In genomic region chr6:106882601-106883518, GRCh38 we compare ENCODE assay signal across 18 cellular contexts.
DNase-seq lines count a peak whose midpoint lies in the region; ATAC-seq and TF ChIP-seq lines count a peak whose summit lies in the region.
"Had no signal": no experiment of that assay in that cellular context is flagged by ENCODE, and none has a peak within 500 bp of the region (broad histone marks: within the 10 kb centered on the region; RNA-seq: fewer than 3 reads in every experiment).

No MANE protein-coding gene starts in this region.

- TF ChIP-seq CTCF in Calu3 (IDR thresholded peaks at IDR 0.05; ENCODE audit: unreplicated experiment): no peak
- TF ChIP-seq CTCF in HCT116 (IDR thresholded peaks at IDR 0.05 in 2 of 3, conservative IDR thresholded peaks at IDR 0.05 in 1 of 3; ENCODE audit: borderline replicate concordance in 1 of 3, insufficient read depth in 1 of 3, low read depth in 2 of 3, low read length in 2 of 3): no peak
- TF ChIP-seq CTCF in mammary epithelial cell (conservative IDR thresholded peaks at IDR 0.05 in 1 of 2, IDR thresholded peaks at IDR 0.05 in 1 of 2; ENCODE audit: extremely low read depth in 1 of 2, insufficient read depth in 1 of 2, low read depth in 1 of 2, low read length in 2 of 2): no peak
- no peak for TF ChIP-seq CTCF in mucosa of descending colon (IDR thresholded peaks at IDR 0.05)
- TF ChIP-seq CTCF in omental fat pad (IDR thresholded peaks at IDR 0.05): no peak

- H3K9me2 ChIP-seq in HCT116 (ENCODE audit: insufficient read depth): no peaks in the 10 kb centered on the region

- H3K9me3 ChIP-seq in HCT116 (ENCODE audit: control insufficient read depth in 1 of 2, insufficient read depth in 1 of 2, low read depth in 1 of 2, low read length in 2 of 2): no peaks in the 10 kb centered on the region
- H3K9me3 ChIP-seq in mammary epithelial cell (replicated peaks; ENCODE audit: insufficient read depth, low read length): no peaks in the 10 kb centered on the region
- H3K9me3 ChIP-seq in mucosa of descending colon: no peaks in the 10 kb centered on the region

- no peak overlapping the region for H3K4me3 Mint-ChIP-seq in Calu3 (ENCODE audit: low read depth, unreplicated experiment)
- no peak overlapping the region for H3K4me3 Mint-ChIP-seq in T-cell
- H3K4me3 Mint-ChIP-seq: CD8-positive, alpha-beta T cell; stimulated activated memory B cell treated with anti-CD40 and anti-IgM and Interleukin-4, amounts not matched to agents 10 μg/mL and 1 μg/mL and 100 μg/mL, for 72 hours had no signal

- H3K4me3 ChIP-seq in HCT116 (replicated peaks in 1 of 2; ENCODE audit: low read depth in 1 of 2, low read length in 2 of 2) (no peak overlapping the region), mammary epithelial cell (replicated peaks in 1 of 3; ENCODE audit: insufficient read depth in 1 of 3, low read depth in 2 of 3, low read length in 3 of 3) (no peak overlapping the region), mucosa of descending colon (no peak overlapping the region)

- H3K79me2 ChIP-seq in HCT116 (ENCODE audit: insufficient read depth, low read length): no peaks in the 10 kb centered on the region
- no peaks in the 10 kb centered on the region for H3K79me2 ChIP-seq in mammary epithelial cell (ENCODE audit: insufficient read depth, low read length)

- peak; percentile 63 for DNase-seq in Calu3
- no peak for DNase-seq in HCT116 (ENCODE audit: low read depth, low spot score)
- DNase-seq in mammary epithelial cell: peak; percentile 40
- DNase-seq in mucosa of descending colon: peak in 1 of 3 donors; percentile 69
- DNase-seq in T-cell: no peak
- DNase-seq in LoVo (ENCODE audit: low spot score): no peak
- DNase-seq in omental fat pad (ENCODE audit: low spot score): no peak
- DNase-seq: activated CD4-positive, alpha-beta T cell treated with anti-CD3 and anti-CD28 coated beads, Interleukin-2, amount 50 U/mL, for 4 hours; amygdala; CD8-positive, alpha-beta T cell; effector CD4-positive, alpha-beta T cell; glutamatergic neuron; NCI-H446; occipital lobe had no signal

- no peaks in the 10 kb centered on the region for H4K20me1 ChIP-seq in HCT116 (ENCODE audit: insufficient read depth)
- H4K20me1 ChIP-seq in mammary epithelial cell (ENCODE audit: insufficient read depth, low read length): no peaks in the 10 kb centered on the region

- H3K9ac ChIP-seq in HCT116 (ENCODE audit: low read length) (no peak overlapping the region), mammary epithelial cell (ENCODE audit: insufficient read depth, low read length) (no peak overlapping the region)

- in situ Hi-C loops in mammary epithelial cell (cut with MboI; ENCODE audit: low sequenced_read_pairs in 2 of 2): no loop called here

- H3K27me3 Mint-ChIP-seq in Calu3 (ENCODE audit: unreplicated experiment) (no peaks in the 10 kb centered on the region), T-cell (peaks cover 3 to 11% of the 10 kb centered on the region in 2 donors)
- H3K27me3 Mint-ChIP-seq: stimulated activated memory B cell treated with anti-CD40 and anti-IgM and Interleukin-4, amounts not matched to agents 10 μg/mL and 1 μg/mL and 100 μg/mL, for 72 hours had no signal

- H3K4me1 Mint-ChIP-seq in Calu3 (ENCODE audit: low read depth, unreplicated experiment) (peaks cover 48% of the 10 kb centered on the region), T-cell (no peaks in the 10 kb centered on the region)
- H3K4me1 Mint-ChIP-seq: stimulated activated memory B cell treated with anti-CD40 and anti-IgM and Interleukin-4, amounts not matched to agents 10 μg/mL and 1 μg/mL and 100 μg/mL, for 72 hours had no signal

- CTCF ChIA-PET in Calu3 (lab: Charles Lee) (interaction anchor here (0.6 to 2.5 kb wide), 6 partner anchors 12 to 91 kb away, joined by 3 to 9 read pairs (median 6); no protein-coding TSS in a partner anchor), HCT116 (lab: Charles Lee) (interaction anchor here (0.5 to 1.0 kb wide), 7 partner anchors 12 to 97 kb away, joined by 3 to 6 read pairs (median 3); no protein-coding TSS in a partner anchor), mammary epithelial cell (lab: Charles Lee; ENCODE audit: low non-redundant PET) (no interaction called here), T-cell (lab: Charles Lee) (no interaction called here)

- no peak for TF ChIP-seq POLR2A in HCT116 (IDR thresholded peaks at IDR 0.05; ENCODE audit: borderline replicate concordance, extremely low read depth, insufficient read depth, insufficient read length)

- TSS peak; percentile 76 for BruUV-seq in Calu3 (replicated peaks; lab: Mats Ljungman, UMichigan)
- no TSS peak for BruUV-seq in HCT116 (replicated peaks; lab: Mats Ljungman, UMichigan)
- BruUV-seq in mammary epithelial cell (replicated peaks; lab: Mats Ljungman, UMichigan): no TSS peak

- H3K27me3 ChIP-seq in HCT116 (ENCODE audit: insufficient read depth, low read length): no peaks in the 10 kb centered on the region
- no peaks in the 10 kb centered on the region for H3K27me3 ChIP-seq in mammary epithelial cell (ENCODE audit: insufficient read depth, low read length)

- no peak for TF ChIP-seq RAD21 in HCT116 (IDR thresholded peaks at IDR 0.05; ENCODE audit: low read depth)

- peak overlapping the region; percentile 75 for H3K27ac Mint-ChIP-seq in Calu3 (ENCODE audit: unreplicated experiment)
- H3K27ac Mint-ChIP-seq in T-cell: no peak overlapping the region
- H3K27ac Mint-ChIP-seq: CD8-positive, alpha-beta T cell; stimulated activated memory B cell treated with anti-CD40 and anti-IgM and Interleukin-4, amounts not matched to agents 10 μg/mL and 1 μg/mL and 100 μg/mL, for 72 hours had no signal

- POLR2A ChIA-PET in HCT116 (lab: Charles Lee): no interaction called here
- POLR2A ChIA-PET in T-cell (lab: Charles Lee): no interaction called here

- peaks cover 4% of the 10 kb centered on the region for H3K36me3 Mint-ChIP-seq in Calu3 (ENCODE audit: insufficient read depth, unreplicated experiment)
- no peaks in the 10 kb centered on the region for H3K36me3 Mint-ChIP-seq in T-cell
- H3K36me3 Mint-ChIP-seq: CD8-positive, alpha-beta T cell; stimulated activated memory B cell treated with anti-CD40 and anti-IgM and Interleukin-4, amounts not matched to agents 10 μg/mL and 1 μg/mL and 100 μg/mL, for 72 hours had no signal

- H3K27ac ChIP-seq in HCT116 (ENCODE audit: low read depth, low read length) (no peak overlapping the region), mammary epithelial cell (ENCODE audit: insufficient read depth, low read depth, low read length) (no peak overlapping the region)

- no peak overlapping the region for H3K4me2 ChIP-seq in HCT116 (ENCODE audit: low read length)
- peak overlapping the region; percentile 8 for H3K4me2 ChIP-seq in mammary epithelial cell (ENCODE audit: insufficient read depth, low read depth, low read length)

- H2AFZ ChIP-seq in HCT116 (ENCODE audit: low read depth, low read length, poor library complexity, severe bottlenecking) (peak overlapping the region; percentile 52), mammary epithelial cell (ENCODE audit: low read depth, low read length) (peak overlapping the region; percentile 50)

- dilution Hi-C loops in mammary epithelial cell (cut with HindIII; ENCODE audit: low sequenced_read_pairs): no loop called here

- H3K36me3 ChIP-seq in HCT116 (ENCODE audit: control insufficient read depth in 1 of 2, insufficient read depth in 2 of 2, low read length in 2 of 2): no peaks in the 10 kb centered on the region
- H3K36me3 ChIP-seq in mammary epithelial cell (ENCODE audit: insufficient read depth, low read length): no peaks in the 10 kb centered on the region
- H3K36me3 ChIP-seq in mucosa of descending colon (ENCODE audit: low read depth): no peaks in the 10 kb centered on the region

- intact Hi-C loops in Calu3 (cut with micrococcal nuclease; ENCODE audit: unreplicated experiment): loop anchor here (2.0 to 10.0 kb wide), 3 partner anchors 39 to 278 kb away; partner anchors contain the start of gene CD24
- intact Hi-C loops in HCT116 (cut with micrococcal nuclease): loop anchor here (5.0 kb wide), 1 partner anchor 94 kb away; no protein-coding TSS in a partner anchor
- intact Hi-C loops in mammary epithelial cell (cut with micrococcal nuclease): no loop called here
- intact Hi-C loops in mucosa of descending colon (cut with DNase I, micrococcal nuclease): no loop called here

- RAD21 ChIA-PET in HCT116 (lab: Charles Lee; ENCODE audit: low non-redundant PET in 1 of 2, low total read pairs in 2 of 2, uncharacterized antibody in 2 of 2, unreplicated experiment in 2 of 2): interaction anchor here in 1 of 2 experiments (0.6 kb wide), 1 partner anchor 93 kb away, joined by 3 read pairs; no protein-coding TSS in a partner anchor

- ATAC-seq in HCT116: no peak
- peak; percentile 84 for ATAC-seq in mucosa of descending colon
- ATAC-seq in T-cell (replicated peaks in 1 of 4): no peak
- no peak for ATAC-seq in GM21619 (IDR thresholded peaks at IDR 0.05; ENCODE audit: unreplicated experiment)
- no peak for ATAC-seq in omental fat pad (ENCODE audit: low FRiP score)
- ATAC-seq: CD8-positive, alpha-beta T cell; Right ventricle myocardium inferior; sciatic nerve; stimulated activated memory B cell treated with anti-CD40 and anti-IgM and Interleukin-4, amounts not matched to agents 10 μg/mL and 1 μg/mL and 100 μg/mL, for 72 hours had no signal

- WGBS in mammary epithelial cell (ENCODE audit: low coverage, missing lambda C conversion rate): 88% methylated on average over 7 of the region's 8 CpGs

- H3K9me3 Mint-ChIP-seq in Calu3 (ENCODE audit: low read depth, unreplicated experiment): no peaks in the 10 kb centered on the region
- no peaks in the 10 kb centered on the region for H3K9me3 Mint-ChIP-seq in T-cell
- H3K9me3 Mint-ChIP-seq: CD8-positive, alpha-beta T cell; stimulated activated memory B cell treated with anti-CD40 and anti-IgM and Interleukin-4, amounts not matched to agents 10 μg/mL and 1 μg/mL and 100 μg/mL, for 72 hours had no signal

- peaks cover under 1 to 11% of the 10 kb centered on the region in 2 experiments; a peak in 3 of 4 replicates for H3K4me1 ChIP-seq in HCT116 (ENCODE audit: control insufficient read depth in 1 of 2, insufficient read depth in 2 of 2, low read length in 2 of 2)
- peaks cover 6% of the 10 kb centered on the region for H3K4me1 ChIP-seq in mammary epithelial cell (ENCODE audit: insufficient read depth, low read length)
- H3K4me1 ChIP-seq in mucosa of descending colon (ENCODE audit: low read depth): no peaks in the 10 kb centered on the region

TF ChIP-seq in HCT116, 20 proteins besides CTCF, POLR2A, EP300 and RAD21 (continues in another document):
- TF ChIP-seq EZH2 (IDR thresholded peaks at IDR 0.05) (no peak), SIN3A (IDR thresholded peaks at IDR 0.05; ENCODE audit: low read depth) (no peak), CBX3 (IDR thresholded peaks at IDR 0.05; ENCODE audit: low read depth) (no peak), CEBPB (IDR thresholded peaks at IDR 0.05; ENCODE audit: low read depth) (no peak), SP1 (IDR thresholded peaks at IDR 0.05; ENCODE audit: low read depth) (no peak), SRF (IDR thresholded peaks at IDR 0.05; ENCODE audit: low read depth) (no peak), FOSL1 (IDR thresholded peaks at IDR 0.05; ENCODE audit: low read depth) (no peak), JUND (IDR thresholded peaks at IDR 0.05) (no peak), ZNF274 (IDR thresholded peaks at IDR 0.05; ENCODE audit: low read depth, low read length) (no peak), POLR2AphosphoS5 (IDR thresholded peaks at IDR 0.05; ENCODE audit: low read depth, low read length) (no peak)

Comparison
In these comparisons a context has a peak if more than half of its experiments do, and no peak if none do; other contexts are left out.
1. DNase-seq: peak in Calu3 (single experiment) and mammary epithelial cell (single experiment); none in HCT116 (single experiment), T-cell (0 of 34), LoVo (single experiment) and omental fat pad (single experiment).
2. CTCF ChIA-PET loops: an anchor here in Calu3 (0.6 to 2.5 kb wide) and HCT116 (0.5 to 1.0 kb wide); none called in mammary epithelial cell and T-cell.
3. intact Hi-C loops: an anchor here in Calu3 (2.0 to 10.0 kb wide) and HCT116 (5.0 kb wide); none called in mammary epithelial cell and mucosa of descending colon.